1 cellular context compared by ENCODE assay signal in genomic region chr20:62711703-62712101, GRCh38.
TF ChIP-seq lines count a peak whose summit lies in the region.

No MANE protein-coding gene starts in this region.

TF ChIP-seq in K562, 482 proteins besides CTCF, POLR2A, EP300 and RAD21 (continued from another document and continues in another):
- TF ChIP-seq PRDM10 (IDR thresholded peaks at IDR 0.05; ENCODE audit: partially characterized antibody) = no peak
- TF ChIP-seq ZFP30 (CRISPR knock-in tag; IDR thresholded peaks at IDR 0.05; ENCODE audit: borderline replicate concordance) = no peak
- no peak for TF ChIP-seq ETS2 (tag; IDR thresholded peaks at IDR 0.05; ENCODE audit: borderline replicate concordance, poor library complexity, severe bottlenecking)
- no peak for TF ChIP-seq ZNF384 (IDR thresholded peaks at IDR 0.05; ENCODE audit: low read depth, low read length)
- no peak for TF ChIP-seq PATZ1 (CRISPR knock-in tag; IDR thresholded peaks at IDR 0.05; ENCODE audit: borderline replicate concordance)
- TF ChIP-seq ADNP (tag; IDR thresholded peaks at IDR 0.05) = no peak
- TF ChIP-seq HMGN3 (IDR thresholded peaks at IDR 0.05; ENCODE audit: borderline replicate concordance, extremely low read depth, insufficient read length, low read depth, low read length) = peak; percentile 31
- TF ChIP-seq MCM5 (IDR thresholded peaks at IDR 0.05; ENCODE audit: low read depth) = no peak
- TF ChIP-seq HDAC2 (IDR thresholded peaks at IDR 0.05) = no peak
- TF ChIP-seq TRIM28 (IDR thresholded peaks at IDR 0.05) = no peak
- TF ChIP-seq RFX1 (IDR thresholded peaks at IDR 0.05) = no peak
- no peak for TF ChIP-seq IRF9 (tag; IDR thresholded peaks at IDR 0.05)
- no peak for TF ChIP-seq PPARD (CRISPR knock-in tag; IDR thresholded peaks at IDR 0.05)
- no peak for TF ChIP-seq FOXK2 (conservative IDR thresholded peaks at IDR 0.05 in 1 of 2, IDR thresholded peaks at IDR 0.05 in 1 of 2; ENCODE audit: low read depth in 2 of 2)
- no peak for TF ChIP-seq RERE (CRISPR knock-in tag; IDR thresholded peaks at IDR 0.05; ENCODE audit: borderline replicate concordance)
- TF ChIP-seq NR3C1 (CRISPR knock-in tag; IDR thresholded peaks at IDR 0.05) = no peak
- TF ChIP-seq CBFA2T2 (conservative IDR thresholded peaks at IDR 0.05) = no peak
- no peak for TF ChIP-seq HMGXB4 (CRISPR knock-in tag; IDR thresholded peaks at IDR 0.05)
- no peak for TF ChIP-seq MIER1 (IDR thresholded peaks at IDR 0.05; ENCODE audit: low read depth)
- TF ChIP-seq CBX1 (IDR thresholded peaks at IDR 0.05; ENCODE audit: low read depth) = no peak
- no peak for TF ChIP-seq ZNF431 (CRISPR knock-in tag; IDR thresholded peaks at IDR 0.05)
- TF ChIP-seq NFATC3 (IDR thresholded peaks at IDR 0.05) = no peak
- no peak for TF ChIP-seq SRSF7 (optimal IDR thresholded peaks at IDR 0.05; ENCODE audit: low read depth, low read length)
- TF ChIP-seq STAT5B (CRISPR knock-in tag; IDR thresholded peaks at IDR 0.05) = no peak
- TF ChIP-seq CBX2 (IDR thresholded peaks at IDR 0.05; ENCODE audit: insufficient read depth, low read length, poor library complexity, severe bottlenecking) = no peak
- TF ChIP-seq EHMT2 (IDR thresholded peaks at IDR 0.05) = no peak
- TF ChIP-seq ZBTB34 (CRISPR knock-in tag; IDR thresholded peaks at IDR 0.05) = no peak
- no peak for TF ChIP-seq ETV6 (IDR thresholded peaks at IDR 0.05; ENCODE audit: borderline replicate concordance in 1 of 2, low read depth in 2 of 2, low read length in 1 of 2)
- no peak for TF ChIP-seq ETV6 (CRISPR knock-in tag; IDR thresholded peaks at IDR 0.05; ENCODE audit: borderline replicate concordance)
- peak; percentile 54 for TF ChIP-seq NFYB (IDR thresholded peaks at IDR 0.05; ENCODE audit: extremely low read depth, insufficient read length)
- no peak for TF ChIP-seq POLR2H (tag; IDR thresholded peaks at IDR 0.05; ENCODE audit: low read depth)
- no peak for TF ChIP-seq GABPA (tag; conservative IDR thresholded peaks at IDR 0.05; ENCODE audit: low read depth)
- TF ChIP-seq ZBTB2 (IDR thresholded peaks at IDR 0.05) = no peak
- TF ChIP-seq SAP30 (IDR thresholded peaks at IDR 0.05; ENCODE audit: borderline replicate concordance, insufficient read depth, low read depth, low read length, poor library complexity, severe bottlenecking) = no peak
- peak; percentile 31 for TF ChIP-seq RBBP5 (IDR thresholded peaks at IDR 0.05; ENCODE audit: borderline replicate concordance, insufficient read depth, low read length, poor library complexity, severe bottlenecking)
- TF ChIP-seq MTA1 (IDR thresholded peaks at IDR 0.05; ENCODE audit: borderline replicate concordance) = no peak
- TF ChIP-seq EP400 (IDR thresholded peaks at IDR 0.05) = no peak
- no peak for TF ChIP-seq NR2C2 (CRISPR knock-in tag; IDR thresholded peaks at IDR 0.05)
- TF ChIP-seq NR2C2 (tag; IDR thresholded peaks at IDR 0.05) = no peak
- no peak for TF ChIP-seq ZFP91 (CRISPR knock-in tag; IDR thresholded peaks at IDR 0.05)
- no peak for TF ChIP-seq TAF7 (tag; IDR thresholded peaks at IDR 0.05)
- TF ChIP-seq BRF2 (IDR thresholded peaks at IDR 0.05; ENCODE audit: borderline replicate concordance, insufficient read depth, insufficient read length) = no peak
- no peak for TF ChIP-seq DNMT1 (IDR thresholded peaks at IDR 0.05)
- TF ChIP-seq LARP7 (IDR thresholded peaks at IDR 0.05) = no peak
- TF ChIP-seq PHB2 (IDR thresholded peaks at IDR 0.05; ENCODE audit: low read depth) = no peak
- no peak for TF ChIP-seq MCM7 (IDR thresholded peaks at IDR 0.05)
- TF ChIP-seq POLR2AphosphoS2 (IDR thresholded peaks at IDR 0.05; ENCODE audit: low read length) = no peak
- no peak for TF ChIP-seq CSDE1 (IDR thresholded peaks at IDR 0.05)
